Comparison of ENCODE assay signal across 8 cellular contexts in genomic region chr1:19596719-19597462, GRCh38. TPM values are rescaled to one million over a fixed set of nuclear protein-coding genes. Genes with fewer than 3 reads are reported as not detected.
DNase-seq lines count a peak whose midpoint lies in the region; ATAC-seq, FAIRE-seq and TF ChIP-seq lines count a peak whose summit lies in the region.

No MANE protein-coding gene starts in this region.

- WGBS in adipose tissue, 3 donors: 0 to 1% (median 0%) methylated on average over 59 to 60 of the region's 60 CpGs
- WGBS in tibial nerve, 2 donors: 1% methylated on average over 47 to 50 of the region's 60 CpGs

- DNase-seq in GM12892 (ENCODE audit: insufficient read length): peak; percentile 82
- peak; percentile 94 for DNase-seq in NCI-H1436 (lab: John Stamatoyannopoulos, UW)
- peak; percentile 98 for DNase-seq in SW480 (ENCODE audit: low spot score)
- DNase-seq in cardiac septum (ENCODE audit: low spot score): peak; percentile 97
- peak; percentile 94 for DNase-seq in tibial nerve (ENCODE audit: low spot score in 2 of 2)

- FAIRE-seq in GM12892 (lab: Jason Lieb, UNC): peak; percentile 98

- H2AFZ ChIP-seq in parathyroid adenoma: peak overlapping the region; percentile 86

- TF ChIP-seq POLR2A in GM12892 (IDR thresholded peaks at IDR 0.05; ENCODE audit: low read depth, low read length) (peak; percentile 95), tibial nerve (IDR thresholded peaks at IDR 0.05) (peak; percentile 36 to 53)

- TF ChIP-seq CTCF in parathyroid adenoma (IDR thresholded peaks at IDR 0.05) (no peak), tibial nerve (IDR thresholded peaks at IDR 0.05) (peak in 1 of 5 experiments; percentile 10)

- intact Hi-C loops in cardiac septum (cut with DNase I): loop anchor here (2.0 to 10.0 kb wide), 2 partner anchors 112 to 160 kb away; partner anchors contain the start of gene CAPZB

- peaks cover 8% of the 10 kb centered on the region for H3K4me1 ChIP-seq in parathyroid adenoma
- peaks cover 0 to 41% (median 23%) of the 10 kb centered on the region in 4 donors for H3K4me1 ChIP-seq in tibial nerve

- H3K9me3 ChIP-seq in parathyroid adenoma (ENCODE audit: control insufficient read depth, low read length) (no peaks in the 10 kb centered on the region), tibial nerve (no peaks in the 10 kb centered on the region)

- H3K4me3 ChIP-seq in parathyroid adenoma (ENCODE audit: low read depth, low read length) (peak overlapping the region; percentile 88), tibial nerve (peak overlapping the region; percentile 84 to 99 (median 96))

- TF ChIP-seq EP300 in tibial nerve (IDR thresholded peaks at IDR 0.05): peak; percentile 60 to 85

- H3K79me2 ChIP-seq in parathyroid adenoma: peaks cover 36% of the 10 kb centered on the region

- peak overlapping the region; percentile 78 for H3K27ac ChIP-seq in adipose tissue (ENCODE audit: low read depth, low read length)
- peak overlapping the region; percentile 99 for H3K27ac ChIP-seq in parathyroid adenoma
- H3K27ac ChIP-seq in tibial nerve: peak overlapping the region; percentile 75 to 98 (median 94)

- H3K27me3 ChIP-seq in parathyroid adenoma (ENCODE audit: control insufficient read depth, insufficient read depth, low read length) (no peaks in the 10 kb centered on the region), tibial nerve (no peaks in the 10 kb centered on the region)

- H3K4me2 ChIP-seq in parathyroid adenoma (ENCODE audit: low read length): peak overlapping the region; percentile 69

- ATAC-seq in HG02840 (IDR thresholded peaks at IDR 0.05; ENCODE audit: low FRiP score, unreplicated experiment): peak; percentile 77

- H3K9ac ChIP-seq in parathyroid adenoma: peak overlapping the region; percentile 63

- H3K36me3 ChIP-seq in parathyroid adenoma (ENCODE audit: control insufficient read depth, insufficient read depth, low read length) (no peaks in the 10 kb centered on the region), tibial nerve (no peaks in the 10 kb centered on the region)

RNA-seq across cellular contexts. Expression of gene NBL1, which starts 47.2 kb away (rescaled TPM):
- 1.2 TPM for polyA plus RNA-seq in GM12892 (2012; ENCODE audit: missing spikeins)
- 100 to 1,000 TPM in 1 of 3 donors, 10 to 100 TPM in 2; 11.3 to 163 (median 85.8) TPM for polyA plus RNA-seq in adipose tissue
- total RNA-seq in cardiac septum (55.9 TPM), tibial nerve (100 to 1,000 TPM in 2 of 4 donors, 10 to 100 TPM in 2; 71.9 to 157 (median 92.0) TPM)

Comparison
In these comparisons a context has a peak if more than half of its experiments do, and no peak if none do; other contexts are left out.
1. Peak in every context shown above with its lines: DNase-seq, ATAC-seq, H3K4me3 ChIP-seq and H3K27ac ChIP-seq.